In genomic region chr7:154693646-154694045, GRCh38 we compare ENCODE assay signal across 24 cellular contexts.
"Had no signal": no experiment of that assay in that cellular context is flagged by ENCODE, and none has a peak within 500 bp of the region (broad histone marks: within the 10 kb centered on the region; RNA-seq: fewer than 3 reads in every experiment).

No MANE protein-coding gene starts in this region.

- H3K4me1 ChIP-seq: prostate gland, spleen, upper lobe of left lung had no signal

- DNase-seq: activated CD4-positive, alpha-beta memory T cell treated with anti-CD3 and anti-CD28 coated beads, Interleukin-2, amount 10 ng/mL, durations not matched to agents 7 days and 5 days; activated CD4-positive, alpha-beta T cell treated with anti-CD3 and anti-CD28 coated beads, Interleukin-2, amount 10 ng/mL, durations not matched to agents 24 days and 14 days; activated CD4-positive, CD25-positive, alpha-beta regulatory T cell; activated CD8-positive, alpha-beta memory T cell treated with anti-CD3 and anti-CD28 coated beads, Interleukin-2, amount 10 ng/mL, durations not matched to agents 7 days and 5 days; activated gamma-delta T cell treated with Interleukin-2 at 50 U/mL for 16 hours; activated T-cell treated with anti-CD3 and anti-CD28 coated beads for 4 hours; aorta; brain microvascular endothelial cell; central memory CD4-positive, alpha-beta T cell; effector memory CD4-positive, alpha-beta T cell; foreskin melanocyte; immature natural killer cell; naive thymus-derived CD8-positive, alpha-beta T cell; spleen; stimulated activated CD4-positive, alpha-beta T cell treated with anti-CD3 and anti-CD28 coated beads, Interleukin-4, amount 100 ng/mL, for 24 hours; stimulated activated naive CD8-positive, alpha-beta T cell treated with anti-CD3 and anti-CD28 coated beads, Interleukin-15, Interleukin-2, amounts not matched to agents 100 U/mL and 50 U/mL, for 24 hours; T1000; upper lobe of left lung had no signal

- H3K27ac ChIP-seq: brain microvascular endothelial cell, hepatocyte, prostate gland, spleen, upper lobe of left lung had no signal

- H3K4me3 ChIP-seq: hepatocyte, lung, prostate gland, spleen, upper lobe of left lung had no signal

- H3K9me3 ChIP-seq: prostate gland, upper lobe of left lung had no signal

- H3K27ac Mint-ChIP-seq: activated CD4-positive, alpha-beta memory T cell treated with anti-CD3 and anti-CD28 coated beads, Interleukin-2, amount 10 ng/mL, durations not matched to agents 7 days and 5 days; activated CD4-positive, alpha-beta T cell treated with anti-CD3 and anti-CD28 coated beads, Interleukin-2, amount 10 ng/mL, durations not matched to agents 24 days and 14 days; activated CD8-positive, alpha-beta memory T cell treated with anti-CD3 and anti-CD28 coated beads, Interleukin-2, amount 10 ng/mL, durations not matched to agents 7 days and 5 days; activated naive CD4-positive, alpha-beta T cell treated with anti-CD3 and anti-CD28 coated beads, Interleukin-2, amount 50 U/mL, for 72 hours; activated T-helper 1 cell treated with anti-CD3 and anti-CD28 coated beads, Interleukin-12 subunit alpha, Interleukin-12 subunit beta, Interleukin-2, Interleukin-4 antibody, amounts not matched to agents 30 ng/mL and 10 ng/mL and 1 ng/mL, durations not matched to agents 14 hours and 24 hours and 36 hours; immature natural killer cell; T-helper 1 cell treated with Interleukin-12 subunit alpha and Interleukin-12 subunit beta and Interleukin-4 antibody, amounts not matched to agents 30 μg/mL and 1 μg/mL, for 36 hours had no signal

- H3K27me3 Mint-ChIP-seq: activated CD4-positive, alpha-beta memory T cell treated with anti-CD3 and anti-CD28 coated beads, Interleukin-2, amount 10 ng/mL, durations not matched to agents 7 days and 5 days; activated CD4-positive, alpha-beta T cell treated with anti-CD3 and anti-CD28 coated beads, Interleukin-2, amount 10 ng/mL, durations not matched to agents 24 days and 14 days; activated CD8-positive, alpha-beta memory T cell treated with anti-CD3 and anti-CD28 coated beads, Interleukin-2, amount 10 ng/mL, durations not matched to agents 7 days and 5 days had no signal

- H3K9me3 Mint-ChIP-seq: activated CD4-positive, alpha-beta T cell treated with anti-CD3 and anti-CD28 coated beads, Interleukin-2, amount 10 ng/mL, durations not matched to agents 24 days and 14 days; activated T-helper 1 cell treated with anti-CD3 and anti-CD28 coated beads, Interleukin-12 subunit alpha, Interleukin-12 subunit beta, Interleukin-2, Interleukin-4 antibody, amounts not matched to agents 30 ng/mL and 10 ng/mL and 1 ng/mL, durations not matched to agents 14 hours and 24 hours and 36 hours; T-helper 1 cell treated with Interleukin-12 subunit alpha and Interleukin-12 subunit beta and Interleukin-4 antibody, amounts not matched to agents 30 μg/mL and 1 μg/mL, for 36 hours had no signal

- H3K4me3 Mint-ChIP-seq: activated CD4-positive, alpha-beta memory T cell treated with anti-CD3 and anti-CD28 coated beads, Interleukin-2, amount 10 ng/mL, durations not matched to agents 7 days and 5 days; activated CD4-positive, alpha-beta T cell treated with anti-CD3 and anti-CD28 coated beads, Interleukin-2, amount 10 ng/mL, durations not matched to agents 24 days and 14 days; activated CD8-positive, alpha-beta memory T cell treated with anti-CD3 and anti-CD28 coated beads, Interleukin-2, amount 10 ng/mL, durations not matched to agents 7 days and 5 days; activated T-helper 1 cell treated with anti-CD3 and anti-CD28 coated beads, Interleukin-12 subunit alpha, Interleukin-12 subunit beta, Interleukin-2, Interleukin-4 antibody, amounts not matched to agents 30 ng/mL and 10 ng/mL and 1 ng/mL, durations not matched to agents 14 hours and 24 hours and 36 hours; immature natural killer cell; naive thymus-derived CD8-positive, alpha-beta T cell; T-helper 1 cell treated with Interleukin-12 subunit alpha and Interleukin-12 subunit beta and Interleukin-4 antibody, amounts not matched to agents 30 μg/mL and 1 μg/mL, for 36 hours had no signal

- H3K27me3 ChIP-seq: brain microvascular endothelial cell, hepatocyte, spleen, upper lobe of left lung had no signal

- H3K4me1 Mint-ChIP-seq: activated CD4-positive, alpha-beta memory T cell treated with anti-CD3 and anti-CD28 coated beads, Interleukin-2, amount 10 ng/mL, durations not matched to agents 7 days and 5 days; activated CD4-positive, alpha-beta T cell treated with anti-CD3 and anti-CD28 coated beads, Interleukin-2, amount 10 ng/mL, durations not matched to agents 24 days and 14 days; activated CD8-positive, alpha-beta memory T cell treated with anti-CD3 and anti-CD28 coated beads, Interleukin-2, amount 10 ng/mL, durations not matched to agents 7 days and 5 days; immature natural killer cell had no signal

- H3K36me3 Mint-ChIP-seq: activated CD8-positive, alpha-beta memory T cell treated with anti-CD3 and anti-CD28 coated beads, Interleukin-2, amount 10 ng/mL, durations not matched to agents 7 days and 5 days; activated naive CD4-positive, alpha-beta T cell treated with anti-CD3 and anti-CD28 coated beads, Interleukin-2, amount 50 U/mL, for 72 hours; immature natural killer cell; naive thymus-derived CD8-positive, alpha-beta T cell had no signal

- H3K36me3 ChIP-seq: brain microvascular endothelial cell, prostate gland, spleen, upper lobe of left lung had no signal
